Comparison of ENCODE assay signal across 1 cellular context in the genomic region with DNA sequence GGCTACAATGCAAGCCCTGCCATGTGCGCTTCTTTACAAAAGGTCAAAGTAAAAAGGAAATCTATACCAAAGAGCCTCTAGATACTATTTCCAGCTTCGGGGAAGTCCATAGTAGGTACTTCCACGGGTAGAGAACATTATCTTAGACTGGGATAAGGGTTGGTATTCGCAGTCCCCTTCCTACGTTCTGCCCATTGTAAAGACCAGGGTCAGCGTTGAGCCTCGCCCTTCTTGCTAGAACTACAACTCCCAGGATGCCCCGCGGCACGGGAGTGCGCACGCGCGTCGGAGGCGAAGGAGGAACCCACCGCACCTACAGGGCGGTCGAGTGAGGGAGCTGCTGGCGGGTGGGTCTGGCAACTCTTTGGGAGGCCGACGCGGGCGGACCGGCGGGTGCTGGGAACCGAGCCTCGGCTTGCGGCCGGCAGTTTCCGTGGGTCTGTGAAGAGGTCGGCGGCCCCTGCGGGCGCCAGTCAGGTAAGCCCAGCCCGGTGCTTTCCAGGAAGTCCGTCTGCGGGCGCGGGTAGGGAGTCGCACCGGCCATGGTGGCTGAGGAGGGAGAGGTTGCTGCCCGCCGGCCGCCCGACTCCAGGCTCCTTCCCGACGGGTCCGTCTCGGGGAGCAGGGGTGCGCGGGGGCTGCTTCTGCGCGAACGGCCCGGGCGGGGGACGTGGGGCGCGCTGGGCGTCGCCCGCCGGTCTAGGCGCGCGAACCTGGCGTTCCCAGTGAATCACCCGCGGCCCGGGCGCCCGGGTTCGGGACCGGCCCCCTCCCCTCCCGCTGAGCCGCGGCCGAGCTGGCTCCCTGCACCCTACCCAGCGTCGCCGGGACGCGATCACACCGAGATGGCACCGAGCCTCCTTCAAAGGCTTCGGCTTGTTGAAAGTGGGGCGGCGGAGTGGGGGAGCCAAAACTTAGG.
A peak's percentile ranks its signal among the peaks of the same experiment; 100 is the strongest.
TF ChIP-seq lines count a peak whose summit lies in the region.

A gene (plus strand): TSS at position 294 of the 919 bp plus-strand sequence. CDS start 33,232 bp downstream, outside the sequence.

TF ChIP-seq in HepG2, 621 proteins besides CTCF, POLR2A, EP300 and RAD21 (continued from another document and continues in another):
- TF ChIP-seq, protein P1, sequence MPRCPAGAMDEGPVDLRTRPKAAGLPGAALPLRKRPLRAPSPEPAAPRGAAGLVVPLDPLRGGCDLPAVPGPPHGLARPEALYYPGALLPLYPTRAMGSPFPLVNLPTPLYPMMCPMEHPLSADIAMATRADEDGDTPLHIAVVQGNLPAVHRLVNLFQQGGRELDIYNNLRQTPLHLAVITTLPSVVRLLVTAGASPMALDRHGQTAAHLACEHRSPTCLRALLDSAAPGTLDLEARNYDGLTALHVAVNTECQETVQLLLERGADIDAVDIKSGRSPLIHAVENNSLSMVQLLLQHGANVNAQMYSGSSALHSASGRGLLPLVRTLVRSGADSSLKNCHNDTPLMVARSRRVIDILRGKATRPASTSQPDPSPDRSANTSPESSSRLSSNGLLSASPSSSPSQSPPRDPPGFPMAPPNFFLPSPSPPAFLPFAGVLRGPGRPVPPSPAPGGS (CRISPR knock-in tag; IDR thresholded peaks at IDR 0.05), result peak; percentile 72; the same call in 1 of the 2 replicates
- TF ChIP-seq, protein P2, sequence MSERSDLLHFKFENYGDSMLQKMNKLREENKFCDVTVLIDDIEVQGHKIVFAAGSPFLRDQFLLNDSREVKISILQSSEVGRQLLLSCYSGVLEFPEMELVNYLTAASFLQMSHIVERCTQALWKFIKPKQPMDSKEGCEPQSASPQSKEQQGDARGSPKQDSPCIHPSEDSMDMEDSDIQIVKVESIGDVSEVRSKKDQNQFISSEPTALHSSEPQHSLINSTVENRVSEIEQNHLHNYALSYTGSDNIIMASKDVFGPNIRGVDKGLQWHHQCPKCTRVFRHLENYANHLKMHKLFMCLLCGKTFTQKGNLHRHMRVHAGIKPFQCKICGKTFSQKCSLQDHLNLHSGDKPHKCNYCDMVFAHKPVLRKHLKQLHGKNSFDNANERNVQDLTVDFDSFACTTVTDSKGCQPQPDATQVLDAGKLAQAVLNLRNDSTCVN (CRISPR knock-in tag; IDR thresholded peaks at IDR 0.05; ENCODE audit: borderline replicate concordance), result peak; percentile 56; the same call in 1 of the 2 replicates
- TF ChIP-seq FOSL2 (CRISPR knock-in tag; IDR thresholded peaks at IDR 0.05), result peak; percentile 39
- peak; percentile 84; the same call in 1 of the 2 replicates for TF ChIP-seq ZNF274 (CRISPR knock-in tag; IDR thresholded peaks at IDR 0.05)
- TF ChIP-seq, protein P3, sequence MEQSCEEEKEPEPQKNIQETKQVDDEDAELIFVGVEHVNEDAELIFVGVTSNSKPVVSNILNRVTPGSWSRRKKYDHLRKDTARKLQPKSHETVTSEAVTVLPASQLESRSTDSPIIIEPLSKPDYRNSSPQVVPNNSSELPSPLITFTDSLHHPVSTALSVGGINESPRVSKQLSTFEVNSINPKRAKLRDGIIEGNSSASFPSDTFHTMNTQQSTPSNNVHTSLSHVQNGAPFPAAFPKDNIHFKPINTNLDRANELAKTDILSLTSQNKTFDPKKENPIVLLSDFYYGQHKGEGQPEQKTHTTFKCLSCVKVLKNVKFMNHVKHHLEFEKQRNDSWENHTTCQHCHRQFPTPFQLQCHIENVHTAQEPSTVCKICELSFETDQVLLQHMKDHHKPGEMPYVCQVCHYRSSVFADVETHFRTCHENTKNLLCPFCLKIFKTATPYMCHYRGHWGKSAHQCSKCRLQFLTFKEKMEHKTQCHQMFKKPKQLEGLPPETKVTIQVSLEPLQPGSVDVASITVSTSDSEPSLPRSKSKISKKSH (CRISPR knock-in tag; IDR thresholded peaks at IDR 0.05; ENCODE audit: borderline replicate concordance), result peak; percentile 79; the same call in 1 of the 2 replicates
- peak; percentile 45 for TF ChIP-seq SRSF1 (optimal IDR thresholded peaks at IDR 0.05; ENCODE audit: low read depth, low read length)
- TF ChIP-seq, protein P4, sequence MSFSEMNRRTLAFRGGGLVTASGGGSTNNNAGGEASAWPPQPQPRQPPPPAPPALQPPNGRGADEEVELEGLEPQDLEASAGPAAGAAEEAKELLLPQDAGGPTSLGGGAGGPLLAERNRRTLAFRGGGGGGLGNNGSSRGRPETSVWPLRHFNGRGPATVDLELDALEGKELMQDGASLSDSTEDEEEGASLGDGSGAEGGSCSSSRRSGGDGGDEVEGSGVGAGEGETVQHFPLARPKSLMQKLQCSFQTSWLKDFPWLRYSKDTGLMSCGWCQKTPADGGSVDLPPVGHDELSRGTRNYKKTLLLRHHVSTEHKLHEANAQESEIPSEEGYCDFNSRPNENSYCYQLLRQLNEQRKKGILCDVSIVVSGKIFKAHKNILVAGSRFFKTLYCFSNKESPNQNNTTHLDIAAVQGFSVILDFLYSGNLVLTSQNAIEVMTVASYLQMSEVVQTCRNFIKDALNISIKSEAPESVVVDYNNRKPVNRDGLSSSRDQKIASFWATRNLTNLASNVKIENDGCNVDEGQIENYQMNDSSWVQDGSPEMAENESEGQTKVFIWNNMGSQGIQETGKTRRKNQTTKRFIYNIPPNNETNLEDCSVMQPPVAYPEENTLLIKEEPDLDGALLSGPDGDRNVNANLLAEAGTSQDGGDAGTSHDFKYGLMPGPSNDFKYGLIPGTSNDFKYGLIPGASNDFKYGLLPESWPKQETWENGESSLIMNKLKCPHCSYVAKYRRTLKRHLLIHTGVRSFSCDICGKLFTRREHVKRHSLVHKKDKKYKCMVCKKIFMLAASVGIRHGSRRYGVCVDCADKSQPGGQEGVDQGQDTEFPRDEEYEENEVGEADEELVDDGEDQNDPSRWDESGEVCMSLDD (CRISPR knock-in tag; IDR thresholded peaks at IDR 0.05; ENCODE audit: borderline replicate concordance), result no peak
- TF ChIP-seq ZNF501 (CRISPR knock-in tag; IDR thresholded peaks at IDR 0.05), result peak; percentile 71; the same call in 1 of the 2 replicates
- peak; percentile 66; the same call in 1 of the 2 replicates for TF ChIP-seq IRF2 (CRISPR knock-in tag; IDR thresholded peaks at IDR 0.05)
- peak; percentile 53 for TF ChIP-seq MED8 (CRISPR knock-in tag; IDR thresholded peaks at IDR 0.05; ENCODE audit: insufficient replicate concordance)
- TF ChIP-seq, protein P5, sequence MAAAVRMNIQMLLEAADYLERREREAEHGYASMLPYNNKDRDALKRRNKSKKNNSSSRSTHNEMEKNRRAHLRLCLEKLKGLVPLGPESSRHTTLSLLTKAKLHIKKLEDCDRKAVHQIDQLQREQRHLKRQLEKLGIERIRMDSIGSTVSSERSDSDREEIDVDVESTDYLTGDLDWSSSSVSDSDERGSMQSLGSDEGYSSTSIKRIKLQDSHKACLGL (CRISPR knock-in tag; IDR thresholded peaks at IDR 0.05), result peak; percentile 75
- peak; percentile 54 for TF ChIP-seq ZNF124 (CRISPR knock-in tag; IDR thresholded peaks at IDR 0.05)
- TF ChIP-seq, protein P6, sequence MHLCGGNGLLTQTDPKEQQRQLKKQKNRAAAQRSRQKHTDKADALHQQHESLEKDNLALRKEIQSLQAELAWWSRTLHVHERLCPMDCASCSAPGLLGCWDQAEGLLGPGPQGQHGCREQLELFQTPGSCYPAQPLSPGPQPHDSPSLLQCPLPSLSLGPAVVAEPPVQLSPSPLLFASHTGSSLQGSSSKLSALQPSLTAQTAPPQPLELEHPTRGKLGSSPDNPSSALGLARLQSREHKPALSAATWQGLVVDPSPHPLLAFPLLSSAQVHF (CRISPR knock-in tag; IDR thresholded peaks at IDR 0.05), result no peak
- TF ChIP-seq, protein P7, sequence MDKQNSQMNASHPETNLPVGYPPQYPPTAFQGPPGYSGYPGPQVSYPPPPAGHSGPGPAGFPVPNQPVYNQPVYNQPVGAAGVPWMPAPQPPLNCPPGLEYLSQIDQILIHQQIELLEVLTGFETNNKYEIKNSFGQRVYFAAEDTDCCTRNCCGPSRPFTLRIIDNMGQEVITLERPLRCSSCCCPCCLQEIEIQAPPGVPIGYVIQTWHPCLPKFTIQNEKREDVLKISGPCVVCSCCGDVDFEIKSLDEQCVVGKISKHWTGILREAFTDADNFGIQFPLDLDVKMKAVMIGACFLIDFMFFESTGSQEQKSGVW (CRISPR knock-in tag; IDR thresholded peaks at IDR 0.05; ENCODE audit: borderline replicate concordance), result no peak
- peak; percentile 27; the same call in 1 of the 2 replicates for TF ChIP-seq YEATS4 (CRISPR knock-in tag; IDR thresholded peaks at IDR 0.05; ENCODE audit: borderline replicate concordance)
- TF ChIP-seq ZNF235 (CRISPR knock-in tag; IDR thresholded peaks at IDR 0.05; ENCODE audit: borderline replicate concordance), result peak; percentile 66; the same call in 1 of the 2 replicates
- no peak for TF ChIP-seq ZNF253 (CRISPR knock-in tag; IDR thresholded peaks at IDR 0.05; ENCODE audit: borderline replicate concordance)
- TF ChIP-seq, protein P8, sequence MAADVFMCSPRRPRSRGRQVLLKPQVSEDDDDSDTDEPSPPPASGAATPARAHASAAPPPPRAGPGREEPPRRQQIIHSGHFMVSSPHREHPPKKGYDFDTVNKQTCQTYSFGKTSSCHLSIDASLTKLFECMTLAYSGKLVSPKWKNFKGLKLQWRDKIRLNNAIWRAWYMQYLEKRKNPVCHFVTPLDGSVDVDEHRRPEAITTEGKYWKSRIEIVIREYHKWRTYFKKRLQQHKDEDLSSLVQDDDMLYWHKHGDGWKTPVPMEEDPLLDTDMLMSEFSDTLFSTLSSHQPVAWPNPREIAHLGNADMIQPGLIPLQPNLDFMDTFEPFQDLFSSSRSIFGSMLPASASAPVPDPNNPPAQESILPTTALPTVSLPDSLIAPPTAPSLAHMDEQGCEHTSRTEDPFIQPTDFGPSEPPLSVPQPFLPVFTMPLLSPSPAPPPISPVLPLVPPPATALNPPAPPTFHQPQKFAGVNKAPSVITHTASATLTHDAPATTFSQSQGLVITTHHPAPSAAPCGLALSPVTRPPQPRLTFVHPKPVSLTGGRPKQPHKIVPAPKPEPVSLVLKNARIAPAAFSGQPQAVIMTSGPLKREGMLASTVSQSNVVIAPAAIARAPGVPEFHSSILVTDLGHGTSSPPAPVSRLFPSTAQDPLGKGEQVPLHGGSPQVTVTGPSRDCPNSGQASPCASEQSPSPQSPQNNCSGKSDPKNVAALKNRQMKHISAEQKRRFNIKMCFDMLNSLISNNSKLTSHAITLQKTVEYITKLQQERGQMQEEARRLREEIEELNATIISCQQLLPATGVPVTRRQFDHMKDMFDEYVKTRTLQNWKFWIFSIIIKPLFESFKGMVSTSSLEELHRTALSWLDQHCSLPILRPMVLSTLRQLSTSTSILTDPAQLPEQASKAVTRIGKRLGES (CRISPR knock-in tag; IDR thresholded peaks at IDR 0.05; ENCODE audit: borderline replicate concordance), result no peak
- no peak for TF ChIP-seq CENPX (CRISPR knock-in tag; IDR thresholded peaks at IDR 0.05)
- TF ChIP-seq, protein P9, sequence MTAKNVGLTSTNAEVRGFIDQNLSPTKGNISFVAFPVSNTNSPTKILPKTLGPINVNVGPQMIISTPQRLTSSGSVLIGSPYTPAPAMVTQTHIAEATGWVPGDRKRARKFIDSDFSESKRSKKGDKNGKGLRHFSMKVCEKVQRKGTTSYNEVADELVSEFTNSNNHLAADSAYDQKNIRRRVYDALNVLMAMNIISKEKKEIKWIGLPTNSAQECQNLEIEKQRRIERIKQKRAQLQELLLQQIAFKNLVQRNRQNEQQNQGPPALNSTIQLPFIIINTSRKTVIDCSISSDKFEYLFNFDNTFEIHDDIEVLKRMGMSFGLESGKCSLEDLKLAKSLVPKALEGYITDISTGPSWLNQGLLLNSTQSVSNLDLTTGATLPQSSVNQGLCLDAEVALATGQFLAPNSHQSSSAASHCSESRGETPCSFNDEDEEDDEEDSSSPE (CRISPR knock-in tag; IDR thresholded peaks at IDR 0.05), result peak; percentile 31
- TF ChIP-seq, protein P10, sequence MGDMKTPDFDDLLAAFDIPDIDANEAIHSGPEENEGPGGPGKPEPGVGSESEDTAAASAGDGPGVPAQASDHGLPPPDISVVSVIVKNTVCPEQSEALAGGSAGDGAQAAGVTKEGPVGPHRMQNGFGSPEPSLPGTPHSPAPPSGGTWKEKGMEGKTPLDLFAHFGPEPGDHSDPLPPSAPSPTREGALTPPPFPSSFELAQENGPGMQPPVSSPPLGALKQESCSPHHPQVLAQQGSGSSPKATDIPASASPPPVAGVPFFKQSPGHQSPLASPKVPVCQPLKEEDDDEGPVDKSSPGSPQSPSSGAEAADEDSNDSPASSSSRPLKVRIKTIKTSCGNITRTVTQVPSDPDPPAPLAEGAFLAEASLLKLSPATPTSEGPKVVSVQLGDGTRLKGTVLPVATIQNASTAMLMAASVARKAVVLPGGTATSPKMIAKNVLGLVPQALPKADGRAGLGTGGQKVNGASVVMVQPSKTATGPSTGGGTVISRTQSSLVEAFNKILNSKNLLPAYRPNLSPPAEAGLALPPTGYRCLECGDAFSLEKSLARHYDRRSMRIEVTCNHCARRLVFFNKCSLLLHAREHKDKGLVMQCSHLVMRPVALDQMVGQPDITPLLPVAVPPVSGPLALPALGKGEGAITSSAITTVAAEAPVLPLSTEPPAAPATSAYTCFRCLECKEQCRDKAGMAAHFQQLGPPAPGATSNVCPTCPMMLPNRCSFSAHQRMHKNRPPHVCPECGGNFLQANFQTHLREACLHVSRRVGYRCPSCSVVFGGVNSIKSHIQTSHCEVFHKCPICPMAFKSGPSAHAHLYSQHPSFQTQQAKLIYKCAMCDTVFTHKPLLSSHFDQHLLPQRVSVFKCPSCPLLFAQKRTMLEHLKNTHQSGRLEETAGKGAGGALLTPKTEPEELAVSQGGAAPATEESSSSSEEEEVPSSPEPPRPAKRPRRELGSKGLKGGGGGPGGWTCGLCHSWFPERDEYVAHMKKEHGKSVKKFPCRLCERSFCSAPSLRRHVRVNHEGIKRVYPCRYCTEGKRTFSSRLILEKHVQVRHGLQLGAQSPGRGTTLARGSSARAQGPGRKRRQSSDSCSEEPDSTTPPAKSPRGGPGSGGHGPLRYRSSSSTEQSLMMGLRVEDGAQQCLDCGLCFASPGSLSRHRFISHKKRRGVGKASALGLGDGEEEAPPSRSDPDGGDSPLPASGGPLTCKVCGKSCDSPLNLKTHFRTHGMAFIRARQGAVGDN (CRISPR knock-in tag; IDR thresholded peaks at IDR 0.05), result peak; percentile 83
- TF ChIP-seq SP5 (CRISPR knock-in tag; IDR thresholded peaks at IDR 0.05; ENCODE audit: borderline replicate concordance, low read depth), result 0 out of 2 replicates have a peak, but pooled peaks have one; percentile 12
